In the genomic region with DNA sequence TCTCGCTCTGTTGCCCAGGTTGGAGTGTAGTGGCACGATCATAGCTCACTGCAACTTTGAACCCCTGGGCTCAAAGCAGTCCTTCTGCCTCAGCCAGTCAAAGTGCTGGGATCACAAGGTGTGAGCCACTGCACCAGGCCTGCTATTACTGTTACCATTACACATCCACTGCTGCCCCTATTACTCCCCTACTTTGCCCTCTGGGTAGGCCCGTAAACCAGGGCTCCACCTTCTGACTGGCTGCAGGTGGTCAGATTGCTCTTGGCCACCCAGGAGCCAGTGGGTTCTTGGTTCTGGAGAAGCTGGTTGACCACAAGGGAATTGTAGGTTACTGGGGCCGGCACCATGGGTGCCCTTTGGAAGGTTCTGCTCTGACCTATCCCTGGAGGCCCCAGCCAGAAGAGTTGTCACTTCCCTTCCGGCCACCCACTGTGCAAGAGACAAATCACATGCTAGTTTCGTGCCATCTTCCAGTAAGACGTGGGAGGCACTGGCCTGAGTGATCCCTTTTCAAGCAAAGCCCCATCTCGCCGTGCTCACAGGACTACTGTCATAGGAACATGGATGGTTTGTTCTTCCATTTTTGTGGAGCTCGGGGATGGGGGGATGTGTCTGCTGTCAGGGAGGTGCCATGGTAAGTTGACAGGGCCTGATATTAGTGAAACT, we compare ENCODE assay signal across 7 cellular contexts. TPM values are rescaled to one million over a fixed set of nuclear protein-coding genes. Genes with fewer than 3 reads are reported as not detected.
DNase-seq lines count a peak whose midpoint lies in the region; ATAC-seq and TF ChIP-seq lines count a peak whose summit lies in the region.
"Not testable (repeated sequence)": the region's sequence is repeated elsewhere in the genome, so short reads cannot be mapped to it uniquely, and the experiment has no call there.

No MANE protein-coding gene starts in this region.

- DNase-seq in CD1c-positive myeloid dendritic cell (ENCODE audit: extremely low spot score) (peak; percentile 72), NB4 (ENCODE audit: low read depth) (peak; percentile 50), Right ventricle myocardium inferior (ENCODE audit: missing footprints) (peak; percentile 28), pons (ENCODE audit: low spot score) (peak; percentile 4)
- not testable (repeated sequence) for DNase-seq in activated CD4-positive, alpha-beta T cell treated with anti-CD3 and anti-CD28 coated beads for 36 hours; lower lobe of right lung; upper lobe of right lung

- H3K27ac Mint-ChIP-seq in activated CD4-positive, alpha-beta T cell treated with anti-CD3 and anti-CD28 coated beads for 36 hours, result not testable (repeated sequence)

- not testable (repeated sequence) for H3K4me1 Mint-ChIP-seq in activated CD4-positive, alpha-beta T cell treated with anti-CD3 and anti-CD28 coated beads for 36 hours

- not testable (repeated sequence) for H3K27me3 Mint-ChIP-seq in activated CD4-positive, alpha-beta T cell treated with anti-CD3 and anti-CD28 coated beads for 36 hours

- TF ChIP-seq CTCF in NB4 (IDR thresholded peaks at IDR 0.05; ENCODE audit: low read depth, low read length); lower lobe of right lung (IDR thresholded peaks at IDR 0.05); upper lobe of right lung (IDR thresholded peaks at IDR 0.05): not testable (repeated sequence)

- CTCF ChIA-PET in activated CD4-positive, alpha-beta T cell treated with anti-CD3 and anti-CD28 coated beads for 36 hours (lab: Charles Lee), result not testable (repeated sequence)

- POLR2A ChIA-PET in activated CD4-positive, alpha-beta T cell treated with anti-CD3 and anti-CD28 coated beads for 36 hours (lab: Charles Lee), result not testable (repeated sequence)

- not testable (repeated sequence) for H3K4me1 ChIP-seq in lower lobe of right lung, upper lobe of right lung

- H3K4me3 Mint-ChIP-seq in activated CD4-positive, alpha-beta T cell treated with anti-CD3 and anti-CD28 coated beads for 36 hours, result not testable (repeated sequence)

- H3K36me3 Mint-ChIP-seq in activated CD4-positive, alpha-beta T cell treated with anti-CD3 and anti-CD28 coated beads for 36 hours (ENCODE audit: low read depth), result not testable (repeated sequence)

- not testable (repeated sequence) for H3K9me3 Mint-ChIP-seq in activated CD4-positive, alpha-beta T cell treated with anti-CD3 and anti-CD28 coated beads for 36 hours (ENCODE audit: low read depth)

- H3K9me3 ChIP-seq in lower lobe of right lung, upper lobe of right lung: not testable (repeated sequence)

- peak; percentile 26 for ATAC-seq in activated CD4-positive, alpha-beta T cell treated with anti-CD3 and anti-CD28 coated beads for 36 hours
- not testable (repeated sequence) for ATAC-seq in Right ventricle myocardium inferior
- ATAC-seq in lower lobe of right lung (peak; percentile 63 to 72), upper lobe of right lung (peak; percentile 89)

- not testable (repeated sequence) for H3K4me3 ChIP-seq in NB4 (ENCODE audit: low read depth, low read length); lower lobe of right lung; upper lobe of right lung

- not testable (repeated sequence) for H3K36me3 ChIP-seq in lower lobe of right lung, upper lobe of right lung

- not testable (repeated sequence) for H3K27ac ChIP-seq in lower lobe of right lung, upper lobe of right lung

- intact Hi-C loops in activated CD4-positive, alpha-beta T cell treated with anti-CD3 and anti-CD28 coated beads for 36 hours (cut with DNase I, micrococcal nuclease); Right ventricle myocardium inferior (cut with DNase I); lower lobe of right lung (cut with DNase I); upper lobe of right lung (cut with DNase I): not testable (repeated sequence)

- not testable (repeated sequence) for H3K27me3 ChIP-seq in lower lobe of right lung (ENCODE audit: low read depth); upper lobe of right lung

- not testable (repeated sequence) for TF ChIP-seq POLR2A in NB4 (IDR thresholded peaks at IDR 0.05; ENCODE audit: extremely low read depth, insufficient read length)

RNA-seq across cellular contexts. Expression of a gene that starts 10.2 kb away (rescaled TPM):
- total RNA-seq in activated CD4-positive, alpha-beta T cell treated with anti-CD3 and anti-CD28 coated beads for 36 hours, result 10 to 100 TPM; 17.4 to 22.4 TPM
- total RNA-seq in Right ventricle myocardium inferior, result 8.0 TPM
- total RNA-seq in lower lobe of right lung, result 36.5 TPM
- 25.6 TPM for total RNA-seq in upper lobe of right lung

RNA-seq across cellular contexts. Expression of a gene that starts 38.7 kb away (rescaled TPM):
- total RNA-seq in activated CD4-positive, alpha-beta T cell treated with anti-CD3 and anti-CD28 coated beads for 36 hours, result 1 to 10 TPM in 1 of 2 experiments, under 1 TPM in 1; 0.46 to 1.1 TPM
- total RNA-seq in Right ventricle myocardium inferior (0.54 TPM), lower lobe of right lung (16.6 TPM), upper lobe of right lung (25.2 TPM)

RNA-seq across cellular contexts. Expression of a gene that starts 46.9 kb away (rescaled TPM):
- total RNA-seq in activated CD4-positive, alpha-beta T cell treated with anti-CD3 and anti-CD28 coated beads for 36 hours, result 1 to 10 TPM; 7.0 to 7.9 TPM
- total RNA-seq in Right ventricle myocardium inferior (0.46 TPM), lower lobe of right lung (not detected), upper lobe of right lung (0.84 TPM)
